In the genomic region with DNA sequence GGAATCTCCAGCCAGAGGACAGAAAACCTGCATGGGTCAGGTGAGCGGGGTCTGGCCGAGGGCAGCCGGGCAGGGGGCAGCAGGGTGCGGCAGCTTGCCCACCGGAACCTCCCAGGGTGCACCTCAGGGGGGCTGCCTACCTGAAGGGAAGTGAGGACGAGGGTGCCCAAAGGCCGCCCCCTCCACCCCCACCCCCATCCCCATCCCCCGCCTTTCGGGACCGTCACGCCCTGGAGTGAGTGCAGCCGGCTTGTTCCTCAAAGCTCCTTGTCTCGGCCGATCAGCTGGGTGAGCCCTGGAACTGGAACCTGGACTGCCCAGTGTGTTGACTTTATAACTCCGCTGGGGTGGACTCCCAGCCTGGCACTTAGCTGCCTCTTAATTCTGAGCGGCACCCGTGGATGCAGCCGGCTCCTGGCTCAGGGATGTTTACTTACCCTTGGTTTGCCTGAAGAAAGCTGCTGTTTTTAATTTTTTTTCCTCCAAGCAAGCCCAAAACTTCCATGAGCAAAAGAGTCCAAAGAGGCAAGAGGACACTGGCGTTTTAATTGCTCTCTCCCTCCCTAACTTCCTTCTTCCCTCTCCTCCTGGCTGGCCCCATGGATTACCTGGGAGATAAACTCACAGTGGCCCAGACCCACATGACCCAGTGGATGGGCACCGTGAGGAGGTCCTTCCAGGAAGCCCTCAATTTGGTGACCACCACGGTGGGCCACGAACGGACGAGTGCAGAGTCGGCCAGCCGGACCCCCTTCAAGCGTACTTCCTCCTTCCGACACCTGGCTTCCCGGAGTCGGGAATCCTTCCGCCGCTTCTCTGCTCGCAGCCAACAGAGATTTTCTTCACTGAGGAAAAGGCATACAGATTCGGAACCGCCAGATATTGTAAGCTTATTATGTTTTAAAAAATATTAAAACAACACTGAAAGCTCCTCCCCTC, we compare ENCODE assay signal across 8 cellular contexts.
DNase-seq lines count a peak whose midpoint lies in the region; ATAC-seq and TF ChIP-seq lines count a peak whose summit lies in the region.

No MANE protein-coding gene starts in this region.

- H3K27ac Mint-ChIP-seq in CD4-positive, alpha-beta memory T cell, result peak overlapping the region in 4 of 7 donors; percentile 21 to 67 (median 36)

- H3K9me2 ChIP-seq in MM.1S (replicated peaks; ENCODE audit: insufficient read depth, low read length), result no peaks in the 10 kb centered on the region

- POLR2A ChIA-PET in CD4-positive, alpha-beta memory T cell (lab: Charles Lee; ENCODE audit: partially characterized antibody), result interaction anchor here (1.2 to 3.7 kb wide), 4 partner anchors 18 to 50 kb away, joined by 3 to 24 read pairs (median 7); no protein-coding TSS in a partner anchor

- peak overlapping the region; percentile 28; the same call in 1 of the 2 replicates for H3K9ac ChIP-seq in MM.1S (ENCODE audit: low read length)

- H3K9me3 ChIP-seq in CD4-positive, alpha-beta memory T cell (ENCODE audit: control insufficient read depth in 1 of 2, low read length in 2 of 2), result no peaks in the 10 kb centered on the region
- H3K9me3 ChIP-seq in MM.1S (replicated peaks; ENCODE audit: insufficient read depth, low read length), result no peaks in the 10 kb centered on the region
- no peaks in the 10 kb centered on the region for H3K9me3 ChIP-seq in effector memory CD4-positive, alpha-beta T cell (ENCODE audit: control insufficient read depth, low read length)
- H3K9me3 ChIP-seq in mononuclear cell (ENCODE audit: low read depth, low read length), result no peaks in the 10 kb centered on the region

- no peak overlapping the region for H3K27ac ChIP-seq in CD4-positive, alpha-beta memory T cell (ENCODE audit: low read depth, low read length)
- no peak overlapping the region for H3K27ac ChIP-seq in MM.1S (ENCODE audit: low read length)
- H3K27ac ChIP-seq in effector memory CD4-positive, alpha-beta T cell (ENCODE audit: insufficient read depth, low read length, poor library complexity, severe bottlenecking), result no peak overlapping the region
- no peak overlapping the region for H3K27ac ChIP-seq in urinary bladder (ENCODE audit: low read depth)

- peak overlapping the region; percentile 61 to 88 (median 65) for H3K4me3 Mint-ChIP-seq in CD4-positive, alpha-beta memory T cell

- intact Hi-C loops in CD4-positive, alpha-beta memory T cell (cut with micrococcal nuclease), result loop anchor here (1.0 to 2.0 kb wide), 2 partner anchors 43 to 50 kb away; no protein-coding TSS in a partner anchor

- no peaks in the 10 kb centered on the region for H3K27me3 ChIP-seq in CD4-positive, alpha-beta memory T cell (ENCODE audit: insufficient read depth, low read length)
- H3K27me3 ChIP-seq in MM.1S (replicated peaks; ENCODE audit: insufficient read depth, low read length) (peaks cover 9% of the 10 kb centered on the region; the same call in 1 of the 2 replicates), mononuclear cell (ENCODE audit: insufficient read depth, low read length) (peaks cover 9% of the 10 kb centered on the region)
- H3K27me3 ChIP-seq in effector memory CD4-positive, alpha-beta T cell (replicated peaks; ENCODE audit: control insufficient read depth, insufficient read depth, low read length, poor library complexity, severe bottlenecking), result no peaks in the 10 kb centered on the region

- H3K4me2 ChIP-seq in MM.1S (ENCODE audit: low read depth, low read length), result peak overlapping the region; percentile 78

- peaks cover 0 to 4% (median 0%) of the 10 kb centered on the region in 8 donors for H3K9me3 Mint-ChIP-seq in CD4-positive, alpha-beta memory T cell

- H3K4me3 ChIP-seq in CD4-positive, alpha-beta memory T cell (ENCODE audit: low read length in 2 of 2), result peak overlapping the region in 1 of 2 donors; percentile 66
- H3K4me3 ChIP-seq in MM.1S (ENCODE audit: low read length), result peak overlapping the region; percentile 58
- peak overlapping the region; percentile 69 for H3K4me3 ChIP-seq in effector memory CD4-positive, alpha-beta T cell (ENCODE audit: insufficient read depth, low read depth, low read length, poor library complexity, severe bottlenecking)
- peak overlapping the region; percentile 31 for H3K4me3 ChIP-seq in mononuclear cell (ENCODE audit: low read length)
- H3K4me3 ChIP-seq in urinary bladder (ENCODE audit: low read depth, low read length), result peak overlapping the region; percentile 42

- H4K20me1 ChIP-seq in MM.1S (ENCODE audit: insufficient read depth, low read length), result no peaks in the 10 kb centered on the region

- no peak for ATAC-seq in GM21447 (IDR thresholded peaks at IDR 0.05; ENCODE audit: unreplicated experiment)

- TF ChIP-seq CTCF in MM.1S (IDR thresholded peaks at IDR 0.05; ENCODE audit: low read length), result no peak

- WGBS in urinary bladder, result 31% methylated on average over 35 of the region's 35 CpGs

- no peaks in the 10 kb centered on the region for H3K36me3 Mint-ChIP-seq in CD4-positive, alpha-beta memory T cell

- peaks cover 7% of the 10 kb centered on the region for H3K4me1 ChIP-seq in CD4-positive, alpha-beta memory T cell (ENCODE audit: insufficient read depth, low read length)
- H3K4me1 ChIP-seq in MM.1S (ENCODE audit: low read length) (no peaks in the 10 kb centered on the region), mononuclear cell (ENCODE audit: insufficient read depth, low read length) (peaks cover 6% of the 10 kb centered on the region), urinary bladder (ENCODE audit: insufficient read depth) (no peaks in the 10 kb centered on the region)
- peaks cover 10% of the 10 kb centered on the region for H3K4me1 ChIP-seq in effector memory CD4-positive, alpha-beta T cell (ENCODE audit: control insufficient read depth, insufficient read depth, low read length, poor library complexity, severe bottlenecking)

- CTCF ChIA-PET in CD4-positive, alpha-beta memory T cell (lab: Charles Lee; ENCODE audit: partially characterized antibody), result interaction anchor here (0.7 to 3.4 kb wide), 12 partner anchors 18 to 179 kb away, joined by 3 to 27 read pairs (median 4); no protein-coding TSS in a partner anchor

- no peaks in the 10 kb centered on the region for H3K36me3 ChIP-seq in CD4-positive, alpha-beta memory T cell (ENCODE audit: insufficient read depth, low read length)
- H3K36me3 ChIP-seq in MM.1S (replicated peaks; ENCODE audit: insufficient read depth, low read length), result no peaks in the 10 kb centered on the region
- H3K36me3 ChIP-seq in effector memory CD4-positive, alpha-beta T cell (ENCODE audit: control insufficient read depth, insufficient read depth, low read length), result no peaks in the 10 kb centered on the region
- H3K36me3 ChIP-seq in urinary bladder (ENCODE audit: insufficient read depth), result no peaks in the 10 kb centered on the region

- H3K79me2 ChIP-seq in MM.1S (ENCODE audit: low read length), result no peaks in the 10 kb centered on the region

- H3F3A ChIP-seq in MM.1S (ENCODE audit: insufficient read depth, low read length), result no peaks in the 10 kb centered on the region

- no peak for DNase-seq in CD4-positive, alpha-beta memory T cell
- no peak for DNase-seq in MM.1S
- DNase-seq in effector memory CD4-positive, alpha-beta T cell, result no peak
- no peak for DNase-seq in NCI-H187 (lab: John Stamatoyannopoulos, UW)
- no peak for DNase-seq in NCI-H1694 (lab: John Stamatoyannopoulos, UW)

- H2AFZ ChIP-seq in MM.1S (ENCODE audit: low read length), result peak overlapping the region; percentile 71

- peaks cover 6 to 20% (median 13%) of the 10 kb centered on the region in 4 donors for H3K4me1 Mint-ChIP-seq in CD4-positive, alpha-beta memory T cell

- H3K27me3 Mint-ChIP-seq in CD4-positive, alpha-beta memory T cell, result no peaks in the 10 kb centered on the region
